18 cellular contexts compared by ENCODE assay signal in genomic region chr9:2362170-2362569, GRCh38.
DNase-seq lines count a peak whose midpoint lies in the region; ATAC-seq and TF ChIP-seq lines count a peak whose summit lies in the region.
"Had no signal": no experiment of that assay in that cellular context is flagged by ENCODE, and none has a peak within 500 bp of the region (broad histone marks: within the 10 kb centered on the region; RNA-seq: fewer than 3 reads in every experiment).

No MANE protein-coding gene starts in this region.

- H3K27me3 Mint-ChIP-seq in activated CD4-positive, alpha-beta T cell treated with anti-CD3 and anti-CD28 coated beads, Interleukin-2, amount 10 ng/mL, durations not matched to agents 24 days and 14 days, result no peaks in the 10 kb centered on the region

- H4K20me1 ChIP-seq in PC-3 (ENCODE audit: low read length), result no peaks in the 10 kb centered on the region
- H4K20me1 ChIP-seq: BLaER1 had no signal

- H3K4me3 ChIP-seq in PC-3 (ENCODE audit: low read length), result no peak overlapping the region
- H3K4me3 ChIP-seq in esophagus (ENCODE audit: low read depth in 1 of 2, low read length in 2 of 2), result no peak overlapping the region
- H3K4me3 ChIP-seq: BLaER1, MG63 had no signal

- H3K9ac ChIP-seq in PC-3 (ENCODE audit: low read length), result no peak overlapping the region
- H3K9ac ChIP-seq: BLaER1 had no signal

- H3K9me3 ChIP-seq in PC-3 (ENCODE audit: low read length), result no peaks in the 10 kb centered on the region
- no peaks in the 10 kb centered on the region for H3K9me3 ChIP-seq in esophagus (ENCODE audit: control insufficient read depth in 2 of 2, insufficient read depth in 1 of 2, low read depth in 1 of 2, low read length in 1 of 2)
- H3K9me3 ChIP-seq: BLaER1, MG63 had no signal

- H3K4me1 Mint-ChIP-seq in activated CD4-positive, alpha-beta T cell treated with anti-CD3 and anti-CD28 coated beads, Interleukin-2, amount 10 ng/mL, durations not matched to agents 24 days and 14 days, result no peaks in the 10 kb centered on the region
- H3K4me1 Mint-ChIP-seq: CD4-positive, alpha-beta memory T cell had no signal

- H3K36me3 ChIP-seq in PC-3 (ENCODE audit: low read depth, low read length) (no peaks in the 10 kb centered on the region), esophagus (ENCODE audit: control insufficient read depth in 2 of 2, insufficient read depth in 2 of 2, low read length in 1 of 2) (no peaks in the 10 kb centered on the region)
- H3K36me3 ChIP-seq: BLaER1, MG63 had no signal

- H2AFZ ChIP-seq in PC-3 (ENCODE audit: low read length), result no peak overlapping the region

- no peaks in the 10 kb centered on the region for H3K9me3 Mint-ChIP-seq in activated CD4-positive, alpha-beta T cell treated with anti-CD3 and anti-CD28 coated beads, Interleukin-2, amount 10 ng/mL, durations not matched to agents 24 days and 14 days
- H3K9me3 Mint-ChIP-seq: CD4-positive, alpha-beta memory T cell; H9 had no signal

- no peaks in the 10 kb centered on the region for H3K36me3 Mint-ChIP-seq in activated CD4-positive, alpha-beta T cell treated with anti-CD3 and anti-CD28 coated beads, Interleukin-2, amount 10 ng/mL, durations not matched to agents 24 days and 14 days (ENCODE audit: low read depth)
- H3K36me3 Mint-ChIP-seq: CD4-positive, alpha-beta memory T cell had no signal

- H3K9me2 ChIP-seq in PC-3 (replicated peaks; ENCODE audit: low read length), result no peaks in the 10 kb centered on the region

- no peak overlapping the region for H3K4me2 ChIP-seq in PC-3 (ENCODE audit: low read length)
- H3K4me2 ChIP-seq: BLaER1 had no signal

- POLR2A ChIA-PET in PC-3 (lab: Charles Lee; ENCODE audit: unreplicated experiment), result no interaction called here

- intact Hi-C loops in activated CD4-positive, alpha-beta T cell treated with anti-CD3 and anti-CD28 coated beads, Interleukin-2, amount 10 ng/mL, durations not matched to agents 24 days and 14 days (cut with micrococcal nuclease), result no loop called here
- intact Hi-C loops in PC-3 (cut with micrococcal nuclease), result no loop called here

- ATAC-seq in PC-3 (no peak), GM21423 (IDR thresholded peaks at IDR 0.05; ENCODE audit: unreplicated experiment) (no peak)
- ATAC-seq: SK-N-SH treated with all-trans-retinoic acid at 6 μM for 48 hours had no signal

- H3K4me1 ChIP-seq in PC-3 (ENCODE audit: insufficient read depth, low read length), result no peaks in the 10 kb centered on the region
- H3K4me1 ChIP-seq in esophagus (ENCODE audit: control insufficient read depth in 2 of 2, insufficient read depth in 2 of 2, low read length in 1 of 2), result no peaks in the 10 kb centered on the region

- no peak for TF ChIP-seq CTCF in PC-3 (conservative IDR thresholded peaks at IDR 0.05; ENCODE audit: low read depth, low read length)

- peak; percentile 18 for DNase-seq in activated CD4-positive, alpha-beta T cell treated with anti-CD3 and anti-CD28 coated beads, Interleukin-2, amount 10 ng/mL, durations not matched to agents 24 days and 14 days
- no peak for DNase-seq in activated CD4-positive, alpha-beta T cell treated with anti-CD3 and anti-CD28 coated beads for 1 hour
- DNase-seq in PC-3 (peak; percentile 24), NCI-H2081 treated with DMSO at 0.1 percent for 48 hours (lab: John Stamatoyannopoulos, UW) (no peak), NCI-H128 (lab: John Stamatoyannopoulos, UW; ENCODE audit: unreplicated experiment) (no peak)
- DNase-seq: CD4-positive, alpha-beta memory T cell; H9; MG63; NCI-H1092; NCI-H187; NCI-H510A treated with DMSO at 0.1 percent for 48 hours; NCI-H774; SHP77 treated with DMSO at 0.1 percent for 48 hours; T-helper 1 cell had no signal

- no peaks in the 10 kb centered on the region for H3K79me2 ChIP-seq in PC-3 (ENCODE audit: low read length)

- 0 out of 2 replicates have a peak, but pooled peaks cover 16% of the 10 kb centered on the region for H3K27me3 ChIP-seq in PC-3 (ENCODE audit: low read length)
- H3K27me3 ChIP-seq in esophagus (ENCODE audit: control insufficient read depth in 1 of 2, insufficient read depth in 2 of 2, low read length in 2 of 2), result no peaks in the 10 kb centered on the region
- H3K27me3 ChIP-seq: BLaER1, MG63 had no signal

- CTCF ChIA-PET in PC-3 (lab: Charles Lee), result no interaction called here

- BruUV-seq in PC-3 (replicated peaks; lab: Mats Ljungman, UMichigan), result no TSS peak

- no peak overlapping the region for H3K27ac Mint-ChIP-seq in activated CD4-positive, alpha-beta T cell treated with anti-CD3 and anti-CD28 coated beads, Interleukin-2, amount 10 ng/mL, durations not matched to agents 24 days and 14 days

- H3F3A ChIP-seq in PC-3 (ENCODE audit: low read length, unreplicated experiment), result no peaks in the 10 kb centered on the region

- H3K4me3 Mint-ChIP-seq in activated CD4-positive, alpha-beta T cell treated with anti-CD3 and anti-CD28 coated beads, Interleukin-2, amount 10 ng/mL, durations not matched to agents 24 days and 14 days, result no peak overlapping the region
- H3K4me3 Mint-ChIP-seq: CD4-positive, alpha-beta memory T cell; H9 had no signal

- H3K27ac ChIP-seq in PC-3 (ENCODE audit: low read length) (no peak overlapping the region), esophagus (ENCODE audit: low read depth in 2 of 2, low read length in 1 of 2) (peak overlapping the region; percentile 71 to 76)
- H3K27ac ChIP-seq: BLaER1 had no signal

- WGBS in esophagus, 2 donors, result 52 to 64% methylated on average over 2 of the region's 2 CpGs

Comparison
In these comparisons a context has a peak if more than half of its experiments do, and no peak if none do; other contexts are left out.
1. DNase-seq: peak in activated CD4-positive, alpha-beta T cell treated with anti-CD3 and anti-CD28 coated beads, Interleukin-2, amount 10 ng/mL, durations not matched to agents 24 days and 14 days (single experiment) and PC-3 (single experiment); none in activated CD4-positive, alpha-beta T cell treated with anti-CD3 and anti-CD28 coated beads for 1 hour (single experiment), NCI-H2081 treated with DMSO at 0.1 percent for 48 hours (single experiment) and NCI-H128 (single experiment).